Comparison of ENCODE assay signal across 28 cellular contexts in the genomic region with DNA sequence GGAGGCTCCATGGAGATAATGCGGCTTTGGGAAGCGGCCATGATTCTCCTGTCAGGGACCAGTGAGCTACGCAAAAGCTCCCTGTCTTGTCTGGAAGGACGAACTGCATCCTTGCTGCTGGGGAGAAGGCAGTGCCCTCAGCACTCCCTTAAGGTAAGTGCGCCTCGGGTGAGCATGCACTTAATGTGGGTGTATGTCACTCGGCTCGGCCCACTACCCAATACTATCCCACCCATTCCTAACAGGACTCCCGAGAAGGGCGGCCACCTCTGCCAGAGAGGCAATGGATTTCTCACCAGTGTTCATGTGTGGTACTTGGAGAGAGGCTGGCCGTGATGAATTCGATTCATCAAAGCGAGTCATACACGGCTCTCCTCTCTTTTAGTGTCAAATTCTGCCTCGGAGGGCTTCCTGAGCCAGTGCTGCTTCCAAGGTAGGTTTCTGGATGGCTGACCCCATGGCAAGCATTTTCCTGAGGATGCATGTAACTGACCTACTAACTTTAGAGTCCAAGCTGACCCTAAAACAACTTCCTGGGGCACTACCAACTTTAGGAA.
"Had no signal": no experiment of that assay in that cellular context is flagged by ENCODE, and none has a peak within 500 bp of the region (broad histone marks: within the 10 kb centered on the region; RNA-seq: fewer than 3 reads in every experiment).

No MANE protein-coding gene starts in this region.

- DNase-seq: activated CD4-positive, alpha-beta T cell treated with anti-CD3 and anti-CD28 coated beads for 36 hours; activated CD4-positive, alpha-beta T cell treated with anti-CD3 and anti-CD28 coated beads, Interleukin-2, amount 50 U/mL, for 1 hour; activated CD8-positive, alpha-beta memory T cell treated with anti-CD3 and anti-CD28 coated beads, Interleukin-2, amount 50 U/mL, for 4 hours; activated CD8-positive, alpha-beta T cell treated with anti-CD3 and anti-CD28 coated beads for 36 hours; activated naive CD4-positive, alpha-beta T cell treated with anti-CD3 and anti-CD28 coated beads, Interleukin-2, amount 50 U/mL, for 16 hours; activated naive CD8-positive, alpha-beta T cell treated with anti-CD3 and anti-CD28 coated beads, Interleukin-2, amount 10 ng/mL, durations not matched to agents 7 days and 5 days; activated T-cell treated with anti-CD3 and anti-CD28 coated beads, Interleukin-2, amount 50 U/mL, for 72 hours; adrenal gland; anterior cingulate cortex; body of pancreas; MG63; MV-4-11; NCI-H1092 treated with DMSO at 0.1 percent for 48 hours; NCI-H1417 treated with DMSO at 0.1 percent for 48 hours; NCI-H1694; NCI-H2029; NCI-H2107; NCI-H2171 treated with DMSO at 0.1 percent for 48 hours; NCI-H226; NCI-H510A; NCI-H526 treated with DMSO at 0.1 percent for 48 hours; NK-92 treated with Interleukin-12 subunit alpha and Interleukin-12 subunit beta, amount 100 ng/mL, for 24 hours; SIG-M5; T-cell; WERI-Rb-1 had no signal

- H3K36me3 Mint-ChIP-seq: activated naive CD8-positive, alpha-beta T cell treated with anti-CD3 and anti-CD28 coated beads, Interleukin-2, amount 10 ng/mL, durations not matched to agents 7 days and 5 days; T-cell had no signal

- H3K9ac ChIP-seq: KMS-11 had no signal

- H3K27ac ChIP-seq: adrenal gland, body of pancreas, KMS-11, WERI-Rb-1 had no signal

- ATAC-seq: activated CD4-positive, alpha-beta T cell treated with anti-CD3 and anti-CD28 coated beads for 36 hours; activated CD8-positive, alpha-beta T cell treated with anti-CD3 and anti-CD28 coated beads for 36 hours; activated T-cell treated with anti-CD3 and anti-CD28 coated beads, Interleukin-2, amount 50 U/mL, for 72 hours; body of pancreas; T-cell had no signal

- H3K27me3 ChIP-seq: adrenal gland, body of pancreas, MG63 had no signal

- H3K4me3 Mint-ChIP-seq: activated CD4-positive, alpha-beta T cell treated with anti-CD3 and anti-CD28 coated beads for 36 hours; activated CD8-positive, alpha-beta T cell treated with anti-CD3 and anti-CD28 coated beads for 36 hours; activated naive CD8-positive, alpha-beta T cell treated with anti-CD3 and anti-CD28 coated beads, Interleukin-2, amount 10 ng/mL, durations not matched to agents 7 days and 5 days; activated T-cell treated with anti-CD3 and anti-CD28 coated beads, Interleukin-2, amount 50 U/mL, for 72 hours; central memory CD8-positive, alpha-beta T cell; T-cell had no signal

- H3K9me3 Mint-ChIP-seq: activated naive CD8-positive, alpha-beta T cell treated with anti-CD3 and anti-CD28 coated beads, Interleukin-2, amount 10 ng/mL, durations not matched to agents 7 days and 5 days; central memory CD8-positive, alpha-beta T cell had no signal

- H3K36me3 ChIP-seq: MG63, WERI-Rb-1 had no signal

- H3K4me1 ChIP-seq: adrenal gland, body of pancreas had no signal

- H3K4me3 ChIP-seq: adrenal gland, body of pancreas, MG63 had no signal

- H3K27ac Mint-ChIP-seq: activated CD4-positive, alpha-beta T cell treated with anti-CD3 and anti-CD28 coated beads for 36 hours; activated CD8-positive, alpha-beta T cell treated with anti-CD3 and anti-CD28 coated beads for 36 hours; activated naive CD8-positive, alpha-beta T cell treated with anti-CD3 and anti-CD28 coated beads, Interleukin-2, amount 10 ng/mL, durations not matched to agents 7 days and 5 days; activated T-cell treated with anti-CD3 and anti-CD28 coated beads, Interleukin-2, amount 50 U/mL, for 72 hours; T-cell had no signal

- FAIRE-seq: RCC 7860 had no signal

- H3K27me3 Mint-ChIP-seq: activated CD8-positive, alpha-beta T cell treated with anti-CD3 and anti-CD28 coated beads for 36 hours; activated naive CD8-positive, alpha-beta T cell treated with anti-CD3 and anti-CD28 coated beads, Interleukin-2, amount 10 ng/mL, durations not matched to agents 7 days and 5 days had no signal

- H3K4me2 ChIP-seq: KMS-11 had no signal

- H3K4me1 Mint-ChIP-seq: activated CD4-positive, alpha-beta T cell treated with anti-CD3 and anti-CD28 coated beads for 36 hours; activated naive CD8-positive, alpha-beta T cell treated with anti-CD3 and anti-CD28 coated beads, Interleukin-2, amount 10 ng/mL, durations not matched to agents 7 days and 5 days; central memory CD8-positive, alpha-beta T cell; T-cell had no signal

- H3K9me3 ChIP-seq: adrenal gland, body of pancreas had no signal
